17 cellular contexts compared by ENCODE assay signal in the genomic region with DNA sequence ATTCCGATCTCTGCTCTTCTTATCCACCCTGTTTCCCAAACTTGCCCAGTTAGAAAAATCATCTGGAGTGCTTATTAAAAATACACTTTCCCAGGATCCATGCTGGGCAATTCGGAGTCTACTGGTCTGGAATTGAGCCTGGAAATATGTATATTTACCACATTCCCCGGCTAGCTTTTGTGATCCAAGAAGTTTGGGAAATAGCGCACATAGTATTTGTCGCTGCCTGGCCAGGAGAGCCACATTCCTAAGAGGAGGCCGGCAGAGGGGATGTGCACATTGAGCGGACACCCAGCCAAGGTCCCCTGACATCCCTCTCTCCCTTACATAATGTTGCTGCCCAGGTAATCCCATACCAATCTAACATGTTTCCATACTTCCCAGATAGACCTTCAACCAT.
A peak's percentile ranks its signal among the peaks of the same experiment; 100 is the strongest.
DNase-seq lines count a peak whose midpoint lies in the region; ATAC-seq and TF ChIP-seq lines count a peak whose summit lies in the region.
"Had no signal": no experiment of that assay in that cellular context is flagged by ENCODE, and none has a peak within 500 bp of the region (broad histone marks: within the 10 kb centered on the region; RNA-seq: fewer than 3 reads in every experiment).

No MANE protein-coding gene starts in this region.

- no peak overlapping the region for H2AK5ac ChIP-seq in neuronal stem cell (ENCODE audit: low read depth, low read length)

- H4K91ac ChIP-seq in neuronal stem cell (ENCODE audit: low read depth, low read length, poor library complexity): no peak overlapping the region

- POLR2A ChIA-PET in HEK293 (lab: Yijun Ruan, JAX): no interaction called here

- H3K36me3 ChIP-seq in HEK293 (ENCODE audit: control insufficient read depth in 2 of 2, insufficient read depth in 1 of 2, low read length in 2 of 2) (no peaks in the 10 kb centered on the region), neuronal stem cell (replicated peaks in 1 of 2; ENCODE audit: control insufficient read depth in 2 of 2, insufficient read depth in 2 of 2, low read length in 2 of 2) (no peaks in the 10 kb centered on the region)
- H3K36me3 ChIP-seq: BLaER1 treated with 17β-estradiol and CSF1 and Interleukin-3, amounts not matched to agents 10 nM and 100 nM had no signal

- H2AFZ ChIP-seq in neuronal stem cell (ENCODE audit: low read length): no peak overlapping the region

- DNase-seq in cardiac septum (ENCODE audit: low spot score): peak; percentile 2
- DNase-seq in Right ventricle myocardium inferior (ENCODE audit: missing footprints): no peak
- DNase-seq in neuronal stem cell (ENCODE audit: low spot score): no peak
- no peak for DNase-seq in NK-92 treated with Interleukin-12 subunit alpha and Interleukin-12 subunit beta, amount 100 ng/mL, for 24 hours (lab: John Stamatoyannopoulos, UW)
- DNase-seq: AML-193; Caco-2; Calu3; CD4-positive, alpha-beta T cell; CD8-positive, alpha-beta T cell; DMS79 treated with DMSO at 0.1 percent for 48 hours; GF-D8 had no signal

- H3K23ac ChIP-seq in neuronal stem cell (ENCODE audit: low read depth, low read length, poor library complexity): no peak overlapping the region

- H3K79me1 ChIP-seq in neuronal stem cell (ENCODE audit: low read depth, low read length): no peaks in the 10 kb centered on the region

- no CpG with 5 or more reads among the region's 7 CpGs for WGBS in neuronal stem cell (ENCODE audit: extremely low coverage in 2 of 2, insufficient read length in 2 of 2, insufficient replicate concordance in 1 of 2), 2 donors

- H2BK12ac ChIP-seq in neuronal stem cell (ENCODE audit: low read length): no peak overlapping the region

- no peak overlapping the region for H3K9ac ChIP-seq in neuronal stem cell (ENCODE audit: low read depth, low read length, poor library complexity)
- H3K9ac ChIP-seq: BLaER1 treated with 17β-estradiol and CSF1 and Interleukin-3, amounts not matched to agents 10 nM and 100 nM had no signal

- H4K8ac ChIP-seq in neuronal stem cell (ENCODE audit: low read depth, low read length): no peak overlapping the region

- H3K27ac ChIP-seq in HEK293 (ENCODE audit: extremely low read depth, low read depth, low read length) (no peak overlapping the region), neuronal stem cell (replicated peaks; ENCODE audit: low read length) (no peak overlapping the region)
- H3K27ac ChIP-seq: 22Rv1; A549; BLaER1 treated with 17β-estradiol and CSF1 and Interleukin-3, amounts not matched to agents 10 nM and 100 nM; C4-2B had no signal

- no peak overlapping the region for H2BK5ac ChIP-seq in neuronal stem cell (ENCODE audit: low read length)

- TF ChIP-seq CTCF in HEK293 (tag by site-specific recombination; IDR thresholded peaks at IDR 0.05): no peak

- CTCF ChIA-PET in HEK293 (lab: Yijun Ruan, JAX): interaction anchor here (0.6 kb wide), 1 partner anchor 22 kb away, joined by 4 read pairs; no protein-coding TSS in a partner anchor

- intact Hi-C loops in cardiac septum (cut with DNase I): loop anchor here (10.0 kb wide), 1 partner anchor 362 kb away; a partner anchor contains a TSS
- intact Hi-C loops in Right ventricle myocardium inferior (cut with DNase I): loop anchor here (10.0 kb wide), 2 partner anchors 212 to 362 kb away; a partner anchor contains a TSS

- H2BK120ac ChIP-seq in neuronal stem cell (ENCODE audit: low read depth, low read length): peak overlapping the region; percentile 76

- no peak overlapping the region for H3K4ac ChIP-seq in neuronal stem cell (ENCODE audit: low read length)

- H2BK15ac ChIP-seq in neuronal stem cell (ENCODE audit: low read length): no peak overlapping the region

- H3K4me3 ChIP-seq in HEK293 (ENCODE audit: low read depth, low read length): no peak overlapping the region
- no peak overlapping the region for H3K4me3 ChIP-seq in neuronal stem cell (ENCODE audit: low read length in 2 of 2)
- H3K4me3 ChIP-seq: A549; BLaER1 treated with 17β-estradiol and CSF1 and Interleukin-3, amounts not matched to agents 10 nM and 100 nM had no signal

- H3K4me2 ChIP-seq in neuronal stem cell (ENCODE audit: insufficient read depth, low read length, poor library complexity, severe bottlenecking): no peak overlapping the region
- H3K4me2 ChIP-seq: A549; BLaER1 treated with 17β-estradiol and CSF1 and Interleukin-3, amounts not matched to agents 10 nM and 100 nM had no signal

- no peaks in the 10 kb centered on the region for H3K9me3 ChIP-seq in HEK293 (ENCODE audit: control insufficient read depth, insufficient read depth, low read depth, low read length)
- peaks cover 2% of the 10 kb centered on the region in 2 donors for H3K9me3 ChIP-seq in neuronal stem cell (replicated peaks in 1 of 2; ENCODE audit: control insufficient read depth in 2 of 2, insufficient read depth in 1 of 2, low read depth in 1 of 2, low read length in 2 of 2)
- H3K9me3 ChIP-seq: A549 had no signal

- no peaks in the 10 kb centered on the region for H3K4me1 ChIP-seq in HEK293 (ENCODE audit: control insufficient read depth, insufficient read depth, low read length)
- no peaks in the 10 kb centered on the region for H3K4me1 ChIP-seq in neuronal stem cell (ENCODE audit: control insufficient read depth in 2 of 2, insufficient read depth in 1 of 2, low read depth in 1 of 2, low read length in 2 of 2)

- no peak overlapping the region for H3K18ac ChIP-seq in neuronal stem cell (ENCODE audit: low read length)

- H3K27me3 ChIP-seq in neuronal stem cell (ENCODE audit: control insufficient read depth in 3 of 3, insufficient read depth in 3 of 3, low read depth in 1 of 3, low read length in 3 of 3): peaks cover 0 to 20% (median 0%) of the 10 kb centered on the region in 3 experiments

- ATAC-seq in Right ventricle myocardium inferior: no peak
- no peak for ATAC-seq in HG03196 (IDR thresholded peaks at IDR 0.05; ENCODE audit: unreplicated experiment)
- ATAC-seq: A549; CD8-positive, alpha-beta T cell had no signal

- no peak overlapping the region for H3K14ac ChIP-seq in neuronal stem cell (ENCODE audit: low read length)

TF ChIP-seq in HEK293, 187 proteins besides CTCF, POLR2A, EP300 and RAD21:
- TF ChIP-seq ZNF366 (tag by site-specific recombination; conservative IDR thresholded peaks at IDR 0.05) (0 out of 2 replicates have a peak, but pooled peaks have one; percentile 25), ZNF202 (tag by site-specific recombination; IDR thresholded peaks at IDR 0.05; ENCODE audit: borderline replicate concordance) (no peak)
